29 cellular contexts compared by ENCODE assay signal in the genomic region with DNA sequence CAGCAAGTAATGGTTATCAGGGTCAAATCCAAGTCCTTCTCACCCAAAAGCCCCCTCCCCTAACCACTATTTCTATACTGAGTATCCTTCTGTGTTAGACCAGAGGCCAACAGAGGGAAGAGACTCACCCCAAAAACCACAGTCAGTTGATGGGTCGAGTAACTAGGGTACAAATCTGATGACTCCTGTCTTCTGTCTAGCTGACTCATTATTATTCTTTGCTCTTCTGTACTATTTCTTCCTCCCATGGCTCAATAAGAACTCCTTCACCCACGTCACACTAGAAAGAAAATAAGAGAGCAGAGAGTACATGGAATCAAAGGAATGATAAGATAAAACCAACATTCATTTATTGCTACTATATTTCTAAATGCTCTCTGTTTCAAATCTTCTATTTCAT. TPM values are rescaled to one million over a fixed set of nuclear protein-coding genes. Genes with fewer than 3 reads are reported as not detected.
DNase-seq lines count a peak whose midpoint lies in the region; ATAC-seq, FAIRE-seq and TF ChIP-seq lines count a peak whose summit lies in the region.
"Had no signal": no experiment of that assay in that cellular context is flagged by ENCODE, and none has a peak within 500 bp of the region (broad histone marks: within the 10 kb centered on the region; RNA-seq: fewer than 3 reads in every experiment).

No MANE protein-coding gene starts in this region.

- no peaks in the 10 kb centered on the region for H3K36me3 Mint-ChIP-seq in astrocyte (ENCODE audit: low read depth, unreplicated experiment)
- H3K36me3 Mint-ChIP-seq: stimulated activated memory B cell treated with anti-CD40 and anti-IgM and Interleukin-4, amounts not matched to agents 10 μg/mL and 1 μg/mL and 100 μg/mL, for 72 hours; T-cell had no signal

- H3K27ac Mint-ChIP-seq in astrocyte (ENCODE audit: unreplicated experiment), result no peak overlapping the region
- H3K27ac Mint-ChIP-seq: activated T-helper 1 cell treated with anti-CD3 and anti-CD28 coated beads, Interleukin-12 subunit alpha, Interleukin-12 subunit beta, Interleukin-2, Interleukin-4 antibody, amounts not matched to agents 30 ng/mL and 10 ng/mL and 1 ng/mL, durations not matched to agents 14 hours and 24 hours and 36 hours; nephron progenitor cell; stimulated activated memory B cell treated with anti-CD40 and anti-IgM and Interleukin-4, amounts not matched to agents 10 μg/mL and 1 μg/mL and 100 μg/mL, for 72 hours; T-cell had no signal

- TF ChIP-seq CTCF in astrocyte (IDR thresholded peaks at IDR 0.05; ENCODE audit: insufficient read depth, low read depth, low read length) (no peak), fibroblast of pulmonary artery (IDR thresholded peaks at IDR 0.05; ENCODE audit: low read length, missing control alignments) (no peak)

- H3K9me3 ChIP-seq in GM23248 (ENCODE audit: low read depth) (no peaks in the 10 kb centered on the region), astrocyte (ENCODE audit: insufficient read depth, low read depth, low read length) (no peaks in the 10 kb centered on the region)
- H3K9me3 ChIP-seq: mucosa of descending colon, pancreas, SJSA1, suprapubic skin had no signal

- H4K20me1 ChIP-seq in GM23248 (ENCODE audit: insufficient read depth) (no peaks in the 10 kb centered on the region), astrocyte (ENCODE audit: insufficient read depth, low read length) (no peaks in the 10 kb centered on the region)

- H3F3A ChIP-seq in GM23248 (ENCODE audit: insufficient read depth), result no peaks in the 10 kb centered on the region

- peaks cover 10% of the 10 kb centered on the region; the same call in 1 of the 2 replicates for H3K4me1 ChIP-seq in GM23248 (ENCODE audit: insufficient read depth)
- peaks cover 4% of the 10 kb centered on the region for H3K4me1 ChIP-seq in astrocyte (ENCODE audit: insufficient read depth, low read length)
- H3K4me1 ChIP-seq: pancreas, SJSA1, suprapubic skin had no signal

- no peaks in the 10 kb centered on the region for H3K9me3 Mint-ChIP-seq in astrocyte (ENCODE audit: unreplicated experiment)
- H3K9me3 Mint-ChIP-seq: activated T-helper 1 cell treated with anti-CD3 and anti-CD28 coated beads, Interleukin-12 subunit alpha, Interleukin-12 subunit beta, Interleukin-2, Interleukin-4 antibody, amounts not matched to agents 30 ng/mL and 10 ng/mL and 1 ng/mL, durations not matched to agents 14 hours and 24 hours and 36 hours; central memory CD8-positive, alpha-beta T cell; nephron progenitor cell; stimulated activated memory B cell treated with anti-CD40 and anti-IgM and Interleukin-4, amounts not matched to agents 10 μg/mL and 1 μg/mL and 100 μg/mL, for 72 hours; T-cell had no signal

- no peak for ATAC-seq in HG03432 (IDR thresholded peaks at IDR 0.05; ENCODE audit: unreplicated experiment)
- ATAC-seq: mucosa of descending colon; pancreas; right cardiac atrium; stimulated activated memory B cell treated with anti-CD40 and anti-IgM and Interleukin-4, amounts not matched to agents 10 μg/mL and 1 μg/mL and 100 μg/mL, for 72 hours; T-cell had no signal

- H3K4me3 Mint-ChIP-seq in astrocyte (ENCODE audit: unreplicated experiment), result no peak overlapping the region
- H3K4me3 Mint-ChIP-seq: activated T-helper 1 cell treated with anti-CD3 and anti-CD28 coated beads, Interleukin-12 subunit alpha, Interleukin-12 subunit beta, Interleukin-2, Interleukin-4 antibody, amounts not matched to agents 30 ng/mL and 10 ng/mL and 1 ng/mL, durations not matched to agents 14 hours and 24 hours and 36 hours; central memory CD8-positive, alpha-beta T cell; nephron progenitor cell; stimulated activated memory B cell treated with anti-CD40 and anti-IgM and Interleukin-4, amounts not matched to agents 10 μg/mL and 1 μg/mL and 100 μg/mL, for 72 hours; T-cell had no signal

- H3K4me3 ChIP-seq in GM23248, result no peak overlapping the region
- H3K4me3 ChIP-seq in astrocyte (ENCODE audit: insufficient read depth, low read depth, low read length), result no peak overlapping the region
- peak overlapping the region; percentile 14 for H3K4me3 ChIP-seq in fibroblast of pulmonary artery (replicated peaks; ENCODE audit: low read depth, low read length)
- H3K4me3 ChIP-seq: lung, mucosa of descending colon, pancreas, SJSA1, suprapubic skin had no signal

- 0 to 11% methylated on average over 2 of the region's 2 CpGs for WGBS in GM23248 (ENCODE audit: low coverage in 1 of 2, low lambda C conversion rate in 2 of 2, missing lambda C conversion rate in 2 of 2), 2 experiments

- H3K4me2 ChIP-seq in GM23248 (ENCODE audit: unreplicated experiment), result peak overlapping the region; percentile 35
- H3K4me2 ChIP-seq in astrocyte (ENCODE audit: low read length), result peak overlapping the region; percentile 33
- H3K4me2 ChIP-seq: KMS-11 had no signal

- H3K36me3 ChIP-seq in GM23248 (ENCODE audit: low read depth) (no peaks in the 10 kb centered on the region), astrocyte (ENCODE audit: insufficient read depth, low read length) (no peaks in the 10 kb centered on the region)
- H3K36me3 ChIP-seq: pancreas, SJSA1, suprapubic skin had no signal

- no peaks in the 10 kb centered on the region for H3K27me3 Mint-ChIP-seq in astrocyte (ENCODE audit: low read depth, unreplicated experiment)
- H3K27me3 Mint-ChIP-seq: central memory CD8-positive, alpha-beta T cell; stimulated activated memory B cell treated with anti-CD40 and anti-IgM and Interleukin-4, amounts not matched to agents 10 μg/mL and 1 μg/mL and 100 μg/mL, for 72 hours had no signal

- peaks cover 10% of the 10 kb centered on the region for H3K4me1 Mint-ChIP-seq in astrocyte (ENCODE audit: low read depth, unreplicated experiment)
- H3K4me1 Mint-ChIP-seq: central memory CD8-positive, alpha-beta T cell; stimulated activated memory B cell treated with anti-CD40 and anti-IgM and Interleukin-4, amounts not matched to agents 10 μg/mL and 1 μg/mL and 100 μg/mL, for 72 hours; T-cell had no signal

- H3K27me3 ChIP-seq in GM23248 (replicated peaks; ENCODE audit: insufficient read depth) (no peaks in the 10 kb centered on the region), astrocyte (ENCODE audit: insufficient read depth, low read length) (no peaks in the 10 kb centered on the region)
- H3K27me3 ChIP-seq: SJSA1, suprapubic skin had no signal

- H2AFZ ChIP-seq in GM23248 (no peak overlapping the region), astrocyte (ENCODE audit: low read depth, low read length) (no peak overlapping the region)

- intact Hi-C loops in posterior cingulate gyrus (cut with DNase I), result no loop called here

- peak overlapping the region; percentile 27; the same call in 1 of the 2 replicates for H3K27ac ChIP-seq in GM23248
- no peak overlapping the region for H3K27ac ChIP-seq in astrocyte (ENCODE audit: low read depth, low read length)
- H3K27ac ChIP-seq: KMS-11, pancreas, SJSA1, suprapubic skin had no signal

- peak; percentile 100 for FAIRE-seq in astrocyte (lab: Jason Lieb, UNC)
- FAIRE-seq: endometrium had no signal

- in situ Hi-C loops in GM23248 (cut with MboI), result no loop called here

- no peaks in the 10 kb centered on the region for H3K9me2 ChIP-seq in GM23248 (ENCODE audit: insufficient read depth)

- H3K9ac ChIP-seq in GM23248 (no peak overlapping the region), astrocyte (ENCODE audit: low read length) (no peak overlapping the region)
- H3K9ac ChIP-seq: KMS-11 had no signal

- DNase-seq in GM23248 (peak; percentile 58), astrocyte (ENCODE audit: low read depth) (peak; percentile 41), fibroblast of pulmonary artery (ENCODE audit: low read depth) (peak; percentile 74), renal cortical epithelial cell (ENCODE audit: low read depth) (peak; percentile 41), GF-D8 (lab: John Stamatoyannopoulos, UW) (no peak), posterior cingulate gyrus (no peak), SHP77 (lab: John Stamatoyannopoulos, UW) (no peak)
- DNase-seq: activated CD4-positive, alpha-beta T cell treated with anti-CD3 and anti-CD28 coated beads, Interleukin-2, amount 50 U/mL, for 4 hours; activated naive CD4-positive, alpha-beta T cell treated with anti-CD3 and anti-CD28 coated beads, Interleukin-2, amount 50 U/mL, for 16 hours; anterior cingulate cortex; C1 segment of cervical spinal cord; dermis blood vessel endothelial cell; mucosa of descending colon; NCI-H1436 treated with DMSO at 0.1 percent for 48 hours; NCI-H748 treated with DMSO at 0.1 percent for 48 hours; nephron progenitor cell; pancreas; right cardiac atrium; stimulated activated CD4-positive, alpha-beta T cell treated with anti-CD3 and anti-CD28 coated beads, Interleukin-4, amount 100 ng/mL, for 4 hours; T-cell had no signal

- H3K79me2 ChIP-seq in GM23248 (ENCODE audit: insufficient read depth) (no peaks in the 10 kb centered on the region), astrocyte (ENCODE audit: insufficient read depth, low read length) (no peaks in the 10 kb centered on the region)

RNA-seq across cellular contexts. Expression of a gene that starts 2.0 kb away (rescaled TPM):
- not detected in 2 replicates for total RNA-seq in GM23248 (2014; rRNA removed; shearing (Covaris generic))
- 0.16 and 0.34 TPM in 2 replicates for polyA plus RNA-seq in GM23248 (2016; fragmentation: Nextera tagmentation; extraction: Ambion mirVana)
- total RNA-seq in astrocyte (0.07 TPM in 1 of 2 replicates, not detected in the other), renal cortical epithelial cell (0.25 TPM in 1 of 2 replicates, not detected in the other)
- total RNA-seq: dermis blood vessel endothelial cell had no signal

Comparison
In these comparisons a context has a peak if more than half of its experiments do, and no peak if none do; other contexts are left out.
1. DNase-seq: peak in GM23248 (single experiment), astrocyte (single experiment), fibroblast of pulmonary artery (single experiment) and renal cortical epithelial cell (single experiment); none in GF-D8 (single experiment), posterior cingulate gyrus (0 of 10) and SHP77 (0 of 2).